Comparison of ENCODE assay signal across 1 cellular context in genomic region chrX:43266487-43266886, GRCh38.
TF ChIP-seq lines count a peak whose summit lies in the region.

No MANE protein-coding gene starts in this region.

TF ChIP-seq in A549, 52 proteins besides CTCF, POLR2A, EP300 and RAD21 (continued from another document):
- TF ChIP-seq ELK1 (IDR thresholded peaks at IDR 0.05; ENCODE audit: low read depth, low read length) = no peak
- no peak for TF ChIP-seq HOXB13 (CRISPR knock-in tag; IDR thresholded peaks at IDR 0.05; ENCODE audit: low read depth)
- TF ChIP-seq SREBF2 (IDR thresholded peaks at IDR 0.05) = no peak
- no peak for TF ChIP-seq POLR2AphosphoS2 (conservative IDR thresholded peaks at IDR 0.05; ENCODE audit: low read length)
- no peak for TF ChIP-seq ZFP36 (IDR thresholded peaks at IDR 0.05; ENCODE audit: borderline replicate concordance, partially characterized antibody)
- TF ChIP-seq KDM1A (IDR thresholded peaks at IDR 0.05; ENCODE audit: low read depth) = no peak
- TF ChIP-seq MYC (IDR thresholded peaks at IDR 0.05; ENCODE audit: borderline replicate concordance, low read length) = no peak
- no peak for TF ChIP-seq ZNF302 (CRISPR knock-in tag; IDR thresholded peaks at IDR 0.05)
- no peak for TF ChIP-seq NPAS2 (CRISPR knock-in tag; IDR thresholded peaks at IDR 0.05; ENCODE audit: borderline replicate concordance)
- TF ChIP-seq NFE2L2 (conservative IDR thresholded peaks at IDR 0.05; ENCODE audit: low read length) = no peak
